11 cellular contexts compared by ENCODE assay signal in the genomic region with DNA sequence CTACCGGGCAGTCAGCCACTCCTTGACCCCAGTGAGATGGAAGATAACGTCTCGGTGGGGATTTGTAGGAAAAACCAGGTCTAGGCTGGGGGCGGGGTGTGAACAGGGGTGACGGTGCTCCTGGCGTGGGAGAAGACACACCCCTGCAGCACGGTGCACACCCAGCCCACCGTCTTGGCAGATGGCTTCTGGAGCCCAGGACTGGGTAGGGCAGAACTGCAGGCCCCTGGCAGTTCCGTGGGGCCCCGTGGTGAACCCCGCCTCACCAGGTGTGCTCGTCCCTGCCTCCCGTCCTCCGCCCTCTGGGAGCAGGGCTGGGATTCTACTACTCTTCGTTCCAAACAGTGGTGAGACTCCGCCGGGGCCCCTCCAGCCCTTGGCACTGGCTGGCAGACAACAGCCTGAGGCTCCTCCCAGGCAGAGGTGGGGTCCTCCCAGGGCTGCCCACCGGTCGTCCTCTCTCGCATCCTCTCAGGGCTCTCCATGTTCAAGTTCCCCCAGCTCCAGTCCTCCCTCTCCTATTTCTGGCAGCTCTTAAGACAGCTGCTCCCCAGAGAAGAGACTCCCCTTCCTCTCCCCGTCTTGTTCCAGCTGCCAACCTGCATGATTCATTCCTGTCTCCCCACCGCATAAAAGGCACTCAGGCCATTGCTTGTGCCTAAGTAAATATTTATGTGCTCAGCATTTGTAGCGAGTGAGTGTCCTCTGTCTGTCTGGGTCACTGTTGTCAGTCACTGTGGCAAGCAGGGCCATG.
A peak's percentile ranks its signal among the peaks of the same experiment; 100 is the strongest.
DNase-seq lines count a peak whose midpoint lies in the region; ATAC-seq and TF ChIP-seq lines count a peak whose summit lies in the region.
"Had no signal": no experiment of that assay in that cellular context is flagged by ENCODE, and none has a peak within 500 bp of the region (broad histone marks: within the 10 kb centered on the region; RNA-seq: fewer than 3 reads in every experiment).

No MANE protein-coding gene starts in this region.

- H3K36me3 ChIP-seq in PC-9 (ENCODE audit: low read depth) (no peaks in the 10 kb centered on the region), thymus (ENCODE audit: control insufficient read depth, insufficient read depth) (no peaks in the 10 kb centered on the region)

- H3K4me1 Mint-ChIP-seq in activated CD8-positive, alpha-beta memory T cell treated with anti-CD3 and anti-CD28 coated beads, Interleukin-2, amount 10 ng/mL, durations not matched to agents 7 days and 5 days, result no peaks in the 10 kb centered on the region
- H3K4me1 Mint-ChIP-seq: B cell, memory B cell had no signal

- H2AFZ ChIP-seq in PC-9, result peak overlapping the region; percentile 30; the same call in 1 of the 2 replicates

- H3K9me3 Mint-ChIP-seq in activated CD8-positive, alpha-beta memory T cell treated with anti-CD3 and anti-CD28 coated beads, Interleukin-2, amount 10 ng/mL, durations not matched to agents 7 days and 5 days (ENCODE audit: low read depth), result peaks cover 2% of the 10 kb centered on the region

- no peaks in the 10 kb centered on the region for H4K20me1 ChIP-seq in PC-9 (ENCODE audit: insufficient read depth)

- POLR2A ChIA-PET in PC-9 (lab: Charles Lee; ENCODE audit: unreplicated experiment) (interaction anchor here (0.6 to 1.1 kb wide), 3 partner anchors 23 to 388 kb away, joined by 3 to 6 read pairs (median 3); no protein-coding TSS in a partner anchor), HEK293T (lab: Yijun Ruan, JAX) (interaction anchor here (1.0 kb wide), 1 partner anchor 69 kb away, joined by 3 read pairs; no protein-coding TSS in a partner anchor)

- CTCF ChIA-PET in activated CD8-positive, alpha-beta memory T cell treated with anti-CD3 and anti-CD28 coated beads, Interleukin-2, amount 10 ng/mL, durations not matched to agents 7 days and 5 days (lab: Charles Lee), result interaction anchor here (0.9 kb wide), 1 partner anchor 64 kb away, joined by 3 read pairs; no protein-coding TSS in a partner anchor
- CTCF ChIA-PET in PC-9 (lab: Charles Lee), result interaction anchor here (1.0 to 1.8 kb wide), 3 partner anchors 9 to 401 kb away, joined by 3 to 6 read pairs (median 4); no protein-coding TSS in a partner anchor
- CTCF ChIA-PET in HEK293T (lab: Yijun Ruan, JAX), result no interaction called here

- no peak overlapping the region for H3K4me3 Mint-ChIP-seq in activated CD8-positive, alpha-beta memory T cell treated with anti-CD3 and anti-CD28 coated beads, Interleukin-2, amount 10 ng/mL, durations not matched to agents 7 days and 5 days
- H3K4me3 Mint-ChIP-seq: B cell, memory B cell had no signal

- H3K4me3 ChIP-seq in PC-9, result peak overlapping the region; percentile 44; the same call in 1 of the 2 replicates
- no peak overlapping the region for H3K4me3 ChIP-seq in fibroblast of the aortic adventitia (ENCODE audit: low read depth, low read length)
- H3K4me3 ChIP-seq in thymus (ENCODE audit: low read length), result no peak overlapping the region

- no peaks in the 10 kb centered on the region for H3K9me2 ChIP-seq in PC-9 (ENCODE audit: insufficient read depth)

- H3K9me3 ChIP-seq in PC-9 (ENCODE audit: insufficient read depth, low read depth) (0 out of 2 replicates have a peak, but pooled peaks cover 10% of the 10 kb centered on the region), thymus (ENCODE audit: control insufficient read depth) (no peaks in the 10 kb centered on the region)

- H3K4me1 ChIP-seq in PC-9 (replicated peaks; ENCODE audit: insufficient read depth) (peaks cover 28% of the 10 kb centered on the region), thymus (ENCODE audit: control insufficient read depth, insufficient read depth, low read length) (no peaks in the 10 kb centered on the region)

- BruUV-seq in PC-9 (replicated peaks; lab: Mats Ljungman, UMichigan), result no TSS peak

- no peak for ATAC-seq in activated CD8-positive, alpha-beta memory T cell treated with anti-CD3 and anti-CD28 coated beads, Interleukin-2, amount 10 ng/mL, durations not matched to agents 7 days and 5 days
- no peak for ATAC-seq in stimulated activated naive CD8-positive, alpha-beta T cell treated with anti-CD3 and anti-CD28 coated beads, Interleukin-15, Interleukin-2, amounts not matched to agents 100 U/mL and 50 U/mL, for 24 hours
- no peak for ATAC-seq in GM19463 (IDR thresholded peaks at IDR 0.05; ENCODE audit: unreplicated experiment)

- H3K36me3 Mint-ChIP-seq in activated CD8-positive, alpha-beta memory T cell treated with anti-CD3 and anti-CD28 coated beads, Interleukin-2, amount 10 ng/mL, durations not matched to agents 7 days and 5 days, result peaks cover 3% of the 10 kb centered on the region

- H3F3A ChIP-seq in PC-9 (ENCODE audit: insufficient read depth, low read depth), result peaks cover 8% of the 10 kb centered on the region; the same call in 1 of the 2 replicates

- intact Hi-C loops in PC-9 (cut with micrococcal nuclease; ENCODE audit: unreplicated experiment), result loop anchor here (1.0 to 5.0 kb wide), 6 partner anchors 19 to 402 kb away; no protein-coding TSS in a partner anchor

- no peak overlapping the region for H3K27ac ChIP-seq in PC-9
- peak overlapping the region; percentile 31 for H3K27ac ChIP-seq in thymus (ENCODE audit: low read depth)

- peak overlapping the region; percentile 74 for H3K4me2 ChIP-seq in PC-9

- H3K79me2 ChIP-seq in PC-9 (ENCODE audit: low read depth), result no peaks in the 10 kb centered on the region

- H3K27me3 Mint-ChIP-seq in activated CD8-positive, alpha-beta memory T cell treated with anti-CD3 and anti-CD28 coated beads, Interleukin-2, amount 10 ng/mL, durations not matched to agents 7 days and 5 days, result peaks cover 48% of the 10 kb centered on the region

- WGBS in thymus, result 74% methylated on average over 23 of the region's 23 CpGs

- no peaks in the 10 kb centered on the region for H3K27me3 ChIP-seq in PC-9 (ENCODE audit: insufficient read depth, low read depth)
- H3K27me3 ChIP-seq in thymus (ENCODE audit: control insufficient read depth, insufficient read depth), result peaks cover 3% of the 10 kb centered on the region

- no peak overlapping the region for H3K27ac Mint-ChIP-seq in activated CD8-positive, alpha-beta memory T cell treated with anti-CD3 and anti-CD28 coated beads, Interleukin-2, amount 10 ng/mL, durations not matched to agents 7 days and 5 days
- H3K27ac Mint-ChIP-seq: B cell, memory B cell had no signal

- no peak for TF ChIP-seq CTCF in PC-9 (conservative IDR thresholded peaks at IDR 0.05)
- no peak for TF ChIP-seq CTCF in fibroblast of the aortic adventitia (IDR thresholded peaks at IDR 0.05; ENCODE audit: insufficient read depth, low read length)

- peak; percentile 32 for DNase-seq in activated CD8-positive, alpha-beta memory T cell treated with anti-CD3 and anti-CD28 coated beads for 24 hours
- DNase-seq in activated CD8-positive, alpha-beta memory T cell treated with anti-CD3 and anti-CD28 coated beads, Interleukin-2, amount 10 ng/mL, durations not matched to agents 7 days and 5 days, result no peak
- DNase-seq in PC-9, result peak; percentile 84 to 92
- DNase-seq in fibroblast of the aortic adventitia (ENCODE audit: low read depth), result peak; percentile 68
- DNase-seq in stimulated activated naive CD8-positive, alpha-beta T cell treated with anti-CD3 and anti-CD28 coated beads, Interleukin-15, Interleukin-2, amounts not matched to agents 100 U/mL and 50 U/mL, for 24 hours, result no peak
- no peak for DNase-seq in HEK293T (ENCODE audit: extremely low spot score)
- DNase-seq: stimulated activated naive CD4-positive, alpha-beta T cell treated with Interleukin-2 at 50 U/mL for 16 hours had no signal

TF ChIP-seq in HEK293T, 16 proteins besides CTCF, POLR2A, EP300 and RAD21:
- no peak for TF ChIP-seq TARDBP (IDR thresholded peaks at IDR 0.05)
- no peak for TF ChIP-seq NFRKB (IDR thresholded peaks at IDR 0.05)
- TF ChIP-seq SP1 (IDR thresholded peaks at IDR 0.05), result no peak
- no peak for TF ChIP-seq ARNT (IDR thresholded peaks at IDR 0.05)
- no peak for TF ChIP-seq L3MBTL2 (conservative IDR thresholded peaks at IDR 0.05)
- no peak for TF ChIP-seq FOXA1 (IDR thresholded peaks at IDR 0.05)
- no peak for TF ChIP-seq FOXK2 (IDR thresholded peaks at IDR 0.05)

Comparison
In these comparisons a context has a peak if more than half of its experiments do, and no peak if none do; other contexts are left out.
1. DNase-seq: peak in activated CD8-positive, alpha-beta memory T cell treated with anti-CD3 and anti-CD28 coated beads for 24 hours (single experiment), PC-9 (2 of 2) and fibroblast of the aortic adventitia (single experiment); none in activated CD8-positive, alpha-beta memory T cell treated with anti-CD3 and anti-CD28 coated beads, Interleukin-2, amount 10 ng/mL, durations not matched to agents 7 days and 5 days (single experiment), stimulated activated naive CD8-positive, alpha-beta T cell treated with anti-CD3 and anti-CD28 coated beads, Interleukin-15, Interleukin-2, amounts not matched to agents 100 U/mL and 50 U/mL, for 24 hours (single experiment) and HEK293T (single experiment).